Comparison of ENCODE assay signal across 8 cellular contexts in the genomic region with DNA sequence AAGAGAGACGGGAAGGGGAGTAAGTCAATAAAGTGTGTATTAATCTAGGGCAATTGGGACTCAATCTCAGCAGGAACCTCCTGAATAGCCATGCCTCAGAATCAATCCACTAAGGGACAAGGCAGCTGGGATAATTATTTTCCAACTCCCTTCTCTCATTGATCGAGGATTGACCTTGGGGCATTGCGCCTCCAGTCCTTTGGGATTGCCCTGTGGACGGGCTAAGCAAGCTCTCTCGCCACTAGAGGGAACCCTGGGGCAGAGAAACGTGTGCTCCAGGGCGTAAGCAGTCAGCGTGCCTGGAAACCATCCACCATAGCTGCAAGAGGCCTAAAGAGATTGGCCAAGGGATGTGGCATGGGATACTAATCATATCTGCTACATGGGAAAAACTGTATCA. TPM values are rescaled to one million over a fixed set of nuclear protein-coding genes. Genes with fewer than 3 reads are reported as not detected.
DNase-seq lines count a peak whose midpoint lies in the region; ATAC-seq and TF ChIP-seq lines count a peak whose summit lies in the region.

No MANE protein-coding gene starts in this region.

- H3K79me2 ChIP-seq in PC-3 (ENCODE audit: low read length), result no peaks in the 10 kb centered on the region

- H3K27ac ChIP-seq in PC-3 (ENCODE audit: low read length) (no peak overlapping the region), sigmoid colon (no peak overlapping the region)

- no peak overlapping the region for H3K4me2 ChIP-seq in PC-3 (ENCODE audit: low read length)

- TF ChIP-seq CTCF in PC-3 (conservative IDR thresholded peaks at IDR 0.05; ENCODE audit: low read depth, low read length), result peak; percentile 68
- TF ChIP-seq CTCF in sigmoid colon (IDR thresholded peaks at IDR 0.05), result peak; percentile 19 to 64 (median 41)

- no peak overlapping the region for H2AFZ ChIP-seq in PC-3 (ENCODE audit: low read length)

- BruUV-seq in PC-3 (replicated peaks; lab: Mats Ljungman, UMichigan), result no TSS peak

- no peaks in the 10 kb centered on the region for H3K9me3 ChIP-seq in PC-3 (ENCODE audit: low read length)
- H3K9me3 ChIP-seq in sigmoid colon, result peaks cover 0 to 4% (median 0%) of the 10 kb centered on the region in 4 donors

- H3K4me3 ChIP-seq in PC-3 (ENCODE audit: low read length) (no peak overlapping the region), sigmoid colon (no peak overlapping the region)

- H3F3A ChIP-seq in PC-3 (ENCODE audit: low read length, unreplicated experiment), result no peaks in the 10 kb centered on the region

- DNase-seq in ELF-1 (ENCODE audit: low read depth, low spot score) (peak; percentile 66), PC-3 (peak; percentile 76), left cardiac atrium (peak; percentile 85), sigmoid colon (peak; percentile 75)
- DNase-seq in activated naive CD4-positive, alpha-beta T cell treated with anti-CD3 and anti-CD28 coated beads, Interleukin-2, amount 50 U/mL, for 16 hours, result peak; percentile 34

- H3K27me3 ChIP-seq in PC-3 (ENCODE audit: low read length) (peaks cover 3% of the 10 kb centered on the region; the same call in 1 of the 2 replicates), sigmoid colon (no peaks in the 10 kb centered on the region)

- 11 to 23% methylated on average over 8 of the region's 8 CpGs for WGBS in sigmoid colon, 2 donors

- H3K4me1 ChIP-seq in PC-3 (ENCODE audit: insufficient read depth, low read length) (no peaks in the 10 kb centered on the region), sigmoid colon (no peaks in the 10 kb centered on the region)

- no peak overlapping the region for H3K9ac ChIP-seq in PC-3 (ENCODE audit: low read length)

- TF ChIP-seq POLR2A in sigmoid colon (IDR thresholded peaks at IDR 0.05), result no peak

- H3K9me2 ChIP-seq in PC-3 (replicated peaks; ENCODE audit: low read length), result no peaks in the 10 kb centered on the region

- intact Hi-C loops in PC-3 (cut with micrococcal nuclease), result loop anchor here (2.0 kb wide), 1 partner anchor 53 kb away; no protein-coding TSS in a partner anchor
- intact Hi-C loops in left cardiac atrium (cut with DNase I), result loop anchor here in 1 of 2 donors (5.0 kb wide), 1 partner anchor 51 kb away; no protein-coding TSS in a partner anchor
- intact Hi-C loops in sigmoid colon (cut with DNase I), result loop anchor here (2.0 kb wide), 1 partner anchor 53 kb away; no protein-coding TSS in a partner anchor

- H4K20me1 ChIP-seq in PC-3 (ENCODE audit: low read length), result no peaks in the 10 kb centered on the region

- POLR2A ChIA-PET in PC-3 (lab: Charles Lee; ENCODE audit: unreplicated experiment), result no interaction called here

- ATAC-seq in HG03097 (IDR thresholded peaks at IDR 0.05; ENCODE audit: low FRiP score, unreplicated experiment) (peak; percentile 52), PC-3 (peak; percentile 89), left cardiac atrium (peak; percentile 95 to 97), HG03442 (IDR thresholded peaks at IDR 0.05; ENCODE audit: unreplicated experiment) (no peak), GM18520 (IDR thresholded peaks at IDR 0.05; ENCODE audit: unreplicated experiment) (no peak)

- no peak for TF ChIP-seq EP300 in sigmoid colon (IDR thresholded peaks at IDR 0.05)

- no peaks in the 10 kb centered on the region for H3K36me3 ChIP-seq in PC-3 (ENCODE audit: low read depth, low read length)
- H3K36me3 ChIP-seq in sigmoid colon, result no peaks in the 10 kb centered on the region

- CTCF ChIA-PET in PC-3 (lab: Charles Lee), result interaction anchor here (0.5 to 1.1 kb wide), 4 partner anchors 34 to 1403 kb away, joined by 3 to 7 read pairs (median 4); a partner anchor contains a TSS

RNA-seq across cellular contexts. Expression of a gene that starts 53.9 kb away (rescaled TPM):
- 3.2 and 4.9 TPM in 2 replicates for total RNA-seq in PC-3 (2014; rRNA removed)
- total RNA-seq in left cardiac atrium, result 10 to 100 TPM in 1 of 2 donors, 1 to 10 TPM in 1; 6.8 to 10.1 TPM
- 10 to 100 TPM in 3 of 4 donors, 1 to 10 TPM in 1; 7.7 to 11.4 (median 10.6) TPM for total RNA-seq in sigmoid colon
- 1 to 10 TPM in 2 of 3 donors, under 1 TPM in 1; 0.60 to 1.9 (median 1.4) TPM for polyA plus RNA-seq in sigmoid colon

Comparison
In these comparisons a context has a peak if more than half of its experiments do, and no peak if none do; other contexts are left out.
1. DNase-seq: peak in every context shown above with its lines; median percentile 85 in left cardiac atrium; 76 in PC-3; 75 in sigmoid colon; 66 in ELF-1; 34 in activated naive CD4-positive, alpha-beta T cell treated with anti-CD3 and anti-CD28 coated beads, Interleukin-2, amount 50 U/mL, for 16 hours.
2. ATAC-seq: peak in HG03097 (single experiment), PC-3 (single experiment) and left cardiac atrium (2 of 2); none in HG03442 (single experiment) and GM18520 (single experiment).